12 cellular contexts compared by ENCODE assay signal in genomic region chr7:22842383-22842903, GRCh38. TPM values are rescaled to one million over a fixed set of nuclear protein-coding genes. Genes with fewer than 3 reads are reported as not detected.
DNase-seq lines count a peak whose midpoint lies in the region; ATAC-seq and TF ChIP-seq lines count a peak whose summit lies in the region.
"Had no signal": no experiment of that assay in that cellular context is flagged by ENCODE, and none has a peak within 500 bp of the region (broad histone marks: within the 10 kb centered on the region; RNA-seq: fewer than 3 reads in every experiment).

No MANE protein-coding gene starts in this region.

- H3K9me2 ChIP-seq in PC-3 (replicated peaks; ENCODE audit: low read length) = no peaks in the 10 kb centered on the region

- no peak for TF ChIP-seq CTCF in nephron progenitor cell (IDR thresholded peaks at IDR 0.05)
- no peak for TF ChIP-seq CTCF in type B pancreatic cell (conservative IDR thresholded peaks at IDR 0.05)
- no peak for TF ChIP-seq CTCF in prostate gland (IDR thresholded peaks at IDR 0.05)
- TF ChIP-seq CTCF in PC-3 (conservative IDR thresholded peaks at IDR 0.05; ENCODE audit: low read depth, low read length) = no peak

- H3K9me3 ChIP-seq in prostate gland (no peaks in the 10 kb centered on the region), PC-3 (ENCODE audit: low read length) (no peaks in the 10 kb centered on the region)

- DNase-seq in Right ventricle myocardium inferior (ENCODE audit: missing footprints) (no peak), cardiac septum (ENCODE audit: low spot score) (no peak), epidermal melanocyte (ENCODE audit: insufficient read length, low spot score) (peak; percentile 55), nephron progenitor cell (no peak), type B pancreatic cell (ENCODE audit: extremely low spot score, unreplicated experiment) (no peak), prostate gland (ENCODE audit: low spot score) (no peak), PC-3 (no peak)
- DNase-seq in stimulated activated CD4-positive, alpha-beta T cell treated with anti-CD3 and anti-CD28 coated beads, Interleukin-15, amount 100 ng/mL, for 24 hours = no peak
- DNase-seq: amniotic stem cell; natural killer cell; stimulated activated CD4-positive, alpha-beta T cell treated with anti-CD3 and anti-CD28 coated beads, Interleukin-4, amount 100 ng/mL, for 1 hour; stimulated activated naive CD8-positive, alpha-beta T cell treated with anti-CD3 and anti-CD28 coated beads, Interleukin-15, amount 100 ng/mL, for 72 hours had no signal

- CTCF ChIA-PET in PC-3 (lab: Charles Lee) = no interaction called here

- intact Hi-C loops in Right ventricle myocardium inferior (cut with DNase I) = no loop called here
- intact Hi-C loops in cardiac septum (cut with DNase I) = no loop called here
- intact Hi-C loops in prostate gland (cut with DNase I) = no loop called here
- intact Hi-C loops in PC-3 (cut with micrococcal nuclease) = no loop called here

- peak overlapping the region in 1 of 2 donors; percentile 49 for H3K27ac ChIP-seq in prostate gland
- H3K27ac ChIP-seq in PC-3 (ENCODE audit: low read length) = no peak overlapping the region

- 47% methylated on average over 6 of the region's 6 CpGs for WGBS in prostate gland

- H3K4me3 ChIP-seq in prostate gland (no peak overlapping the region), PC-3 (ENCODE audit: low read length) (no peak overlapping the region)

- H3F3A ChIP-seq in PC-3 (ENCODE audit: low read length, unreplicated experiment) = no peaks in the 10 kb centered on the region

- TF ChIP-seq POLR2A in prostate gland (IDR thresholded peaks at IDR 0.05) = no peak

- peaks cover 8% of the 10 kb centered on the region for H3K27me3 Mint-ChIP-seq in nephron progenitor cell (ENCODE audit: low read depth, poor library complexity)
- no peaks in the 10 kb centered on the region for H3K27me3 Mint-ChIP-seq in type B pancreatic cell

- H3K4me1 ChIP-seq in prostate gland (replicated peaks) (no peaks in the 10 kb centered on the region), PC-3 (ENCODE audit: insufficient read depth, low read length) (no peaks in the 10 kb centered on the region)

- H3K36me3 Mint-ChIP-seq in nephron progenitor cell (ENCODE audit: low read depth) = no peaks in the 10 kb centered on the region
- no peaks in the 10 kb centered on the region for H3K36me3 Mint-ChIP-seq in type B pancreatic cell
- H3K36me3 Mint-ChIP-seq: natural killer cell had no signal

- H3K27ac Mint-ChIP-seq in nephron progenitor cell (peak overlapping the region; percentile 94), type B pancreatic cell (no peak overlapping the region)
- H3K27ac Mint-ChIP-seq: natural killer cell; stimulated activated naive CD8-positive, alpha-beta T cell treated with anti-CD3 and anti-CD28 coated beads, Interleukin-15, amount 100 ng/mL, for 72 hours had no signal

- ATAC-seq in Right ventricle myocardium inferior = peak; percentile 60
- no peak for ATAC-seq in PC-3
- ATAC-seq: natural killer cell; stimulated activated naive CD8-positive, alpha-beta T cell treated with anti-CD3 and anti-CD28 coated beads, Interleukin-15, amount 100 ng/mL, for 72 hours had no signal

- H4K20me1 ChIP-seq in PC-3 (ENCODE audit: low read length) = no peaks in the 10 kb centered on the region

- no peak overlapping the region for H3K9ac ChIP-seq in PC-3 (ENCODE audit: low read length)

- H3K4me1 Mint-ChIP-seq in nephron progenitor cell (peaks cover 39% of the 10 kb centered on the region), type B pancreatic cell (ENCODE audit: unreplicated experiment) (peaks cover 7% of the 10 kb centered on the region)
- H3K4me1 Mint-ChIP-seq: natural killer cell; stimulated activated naive CD8-positive, alpha-beta T cell treated with anti-CD3 and anti-CD28 coated beads, Interleukin-15, amount 100 ng/mL, for 72 hours had no signal

- no TSS peak for BruUV-seq in PC-3 (replicated peaks; lab: Mats Ljungman, UMichigan)

- H3K4me3 Mint-ChIP-seq in nephron progenitor cell (no peak overlapping the region), type B pancreatic cell (peak overlapping the region; percentile 35)
- H3K4me3 Mint-ChIP-seq: natural killer cell; stimulated activated naive CD8-positive, alpha-beta T cell treated with anti-CD3 and anti-CD28 coated beads, Interleukin-15, amount 100 ng/mL, for 72 hours had no signal

- H2AFZ ChIP-seq in PC-3 (ENCODE audit: low read length) = no peak overlapping the region

- H3K79me2 ChIP-seq in PC-3 (ENCODE audit: low read length) = no peaks in the 10 kb centered on the region

- POLR2A ChIA-PET in PC-3 (lab: Charles Lee; ENCODE audit: unreplicated experiment) = no interaction called here

- H3K27me3 ChIP-seq in prostate gland (replicated peaks; ENCODE audit: insufficient read depth) (no peaks in the 10 kb centered on the region), PC-3 (ENCODE audit: low read length) (no peaks in the 10 kb centered on the region)

- H3K36me3 ChIP-seq in prostate gland = no peaks in the 10 kb centered on the region
- no peaks in the 10 kb centered on the region for H3K36me3 ChIP-seq in PC-3 (ENCODE audit: low read depth, low read length)

- no peak overlapping the region for H3K4me2 ChIP-seq in PC-3 (ENCODE audit: low read length)

- H3K9me3 Mint-ChIP-seq in nephron progenitor cell (peaks cover 4% of the 10 kb centered on the region), type B pancreatic cell (no peaks in the 10 kb centered on the region)
- H3K9me3 Mint-ChIP-seq: natural killer cell; stimulated activated naive CD8-positive, alpha-beta T cell treated with anti-CD3 and anti-CD28 coated beads, Interleukin-15, amount 100 ng/mL, for 72 hours had no signal

RNA-seq across cellular contexts. Expression of gene TOMM7, which starts 19.8 kb away (rescaled TPM):
- total RNA-seq in Right ventricle myocardium inferior (650 TPM), cardiac septum (318 TPM), type B pancreatic cell (ENCODE audit: low replicate concordance) (222 and 327 TPM in 2 replicates), prostate gland (100 to 1,000 TPM; 124 to 190 TPM), PC-3 (2014; rRNA removed) (132 and 151 TPM in 2 replicates)
